In the genomic region with DNA sequence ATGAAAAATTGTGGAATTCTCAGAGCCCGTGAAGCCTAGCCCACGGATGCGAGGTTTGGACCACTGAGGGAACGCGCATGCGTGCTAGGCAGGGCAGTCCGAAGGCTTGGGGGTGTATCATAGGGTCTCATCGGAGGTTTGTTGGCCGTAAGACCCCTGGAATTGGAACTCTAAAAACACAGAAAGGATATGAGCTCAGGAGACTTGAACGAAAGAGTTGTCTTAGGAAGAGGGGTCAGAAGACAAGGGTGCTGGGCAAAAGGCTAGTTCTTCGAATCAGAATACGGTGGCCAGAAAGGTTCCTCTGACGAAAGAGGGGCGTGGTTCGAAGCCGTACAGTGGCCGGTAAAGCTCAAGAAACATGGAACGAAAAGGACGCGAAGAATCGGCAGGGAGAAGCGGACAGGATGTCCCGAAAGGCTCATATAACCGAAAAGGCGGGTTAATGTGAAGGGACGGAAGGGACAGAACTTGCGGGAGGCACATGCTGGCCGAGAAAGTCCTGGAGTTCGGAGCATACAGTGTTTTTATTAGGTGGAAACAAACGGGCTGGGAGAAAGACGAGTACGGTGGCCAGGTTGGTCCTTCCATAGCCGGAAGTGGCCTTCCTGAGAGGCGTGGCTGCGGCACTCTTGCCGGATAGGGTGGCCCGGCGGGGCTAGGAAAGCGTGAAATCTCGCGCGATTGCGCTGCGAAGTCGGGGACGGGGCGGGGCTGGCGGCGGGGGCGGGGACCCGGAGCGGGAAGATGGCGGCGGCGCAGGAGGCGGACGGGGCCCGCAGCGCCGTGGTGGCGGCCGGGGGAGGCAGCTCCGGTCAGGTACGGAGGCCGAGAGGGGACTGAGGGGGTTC, we compare ENCODE assay signal across 8 cellular contexts. TPM values are rescaled to one million over a fixed set of nuclear protein-coding genes. Genes with fewer than 3 reads are reported as not detected.
DNase-seq lines count a peak whose midpoint lies in the region; ATAC-seq and TF ChIP-seq lines count a peak whose summit lies in the region.

A gene with protein sequence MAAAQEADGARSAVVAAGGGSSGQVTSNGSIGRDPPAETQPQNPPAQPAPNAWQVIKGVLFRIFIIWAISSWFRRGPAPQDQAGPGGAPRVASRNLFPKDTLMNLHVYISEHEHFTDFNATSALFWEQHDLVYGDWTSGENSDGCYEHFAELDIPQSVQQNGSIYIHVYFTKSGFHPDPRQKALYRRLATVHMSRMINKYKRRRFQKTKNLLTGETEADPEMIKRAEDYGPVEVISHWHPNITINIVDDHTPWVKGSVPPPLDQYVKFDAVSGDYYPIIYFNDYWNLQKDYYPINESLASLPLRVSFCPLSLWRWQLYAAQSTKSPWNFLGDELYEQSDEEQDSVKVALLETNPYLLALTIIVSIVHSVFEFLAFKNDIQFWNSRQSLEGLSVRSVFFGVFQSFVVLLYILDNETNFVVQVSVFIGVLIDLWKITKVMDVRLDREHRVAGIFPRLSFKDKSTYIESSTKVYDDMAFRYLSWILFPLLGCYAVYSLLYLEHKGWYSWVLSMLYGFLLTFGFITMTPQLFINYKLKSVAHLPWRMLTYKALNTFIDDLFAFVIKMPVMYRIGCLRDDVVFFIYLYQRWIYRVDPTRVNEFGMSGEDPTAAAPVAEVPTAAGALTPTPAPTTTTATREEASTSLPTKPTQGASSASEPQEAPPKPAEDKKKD (plus strand): TSS at position 732 of the 851 bp plus-strand sequence. CDS start 16 bp downstream, at position 748.

- ATAC-seq in HG02885 (IDR thresholded peaks at IDR 0.05; ENCODE audit: poor library complexity, unreplicated experiment) (peak; percentile 86), heart right ventricle (peak; percentile 95 to 98 (median 97))

- peak within 1 kb of the TSS; percentile 84 to 97 (median 91) for H3K27ac ChIP-seq in heart right ventricle

- TF ChIP-seq CTCF in heart right ventricle (IDR thresholded peaks at IDR 0.05) = peak in 1 of 9 donors; percentile 13
- no peak for TF ChIP-seq CTCF in type B pancreatic cell (conservative IDR thresholded peaks at IDR 0.05)

- no peaks in the 10 kb centered on the region for H3K9me3 Mint-ChIP-seq in type B pancreatic cell

- WGBS in heart right ventricle, 2 donors = 1% methylated on average over 64 to 65 of the region's 65 CpGs

- H3K27ac Mint-ChIP-seq in type B pancreatic cell = peak within 1 kb of the TSS; percentile 97

- peaks cover 21 to 73% (median 45%) of the 10 kb centered on the region in 9 donors for H3K4me1 ChIP-seq in heart right ventricle

- peak within 1 kb of the TSS; percentile 97 for H3K4me3 Mint-ChIP-seq in type B pancreatic cell

- H3K4me1 Mint-ChIP-seq in type B pancreatic cell (ENCODE audit: unreplicated experiment) = peaks cover 26% of the 10 kb centered on the region

- H3K36me3 Mint-ChIP-seq in type B pancreatic cell = no peaks in the 10 kb centered on the region

- peak; percentile 83 for TF ChIP-seq POLR2A in GM15510 (IDR thresholded peaks at IDR 0.05; ENCODE audit: borderline replicate concordance, extremely low read depth, insufficient read length)

- no peaks in the 10 kb centered on the region for H3K9me3 ChIP-seq in heart right ventricle

- peak within 1 kb of the TSS; percentile 85 to 100 (median 96) for H3K4me3 ChIP-seq in heart right ventricle

- peak; percentile 92 for DNase-seq in NCI-H1694 (lab: John Stamatoyannopoulos, UW)
- peak; percentile 96 for DNase-seq in amniotic epithelial cell (ENCODE audit: low read depth)
- DNase-seq in heart right ventricle = peak; percentile 97 to 98
- peak; percentile 93 to 99 (median 96) for DNase-seq in posterior cingulate gyrus
- peak; percentile 97 for DNase-seq in type B pancreatic cell (ENCODE audit: extremely low spot score, unreplicated experiment)

- H3K27me3 ChIP-seq in heart right ventricle = no peaks in the 10 kb centered on the region

- intact Hi-C loops in T-helper 1 cell treated with Interleukin-12 subunit alpha and Interleukin-12 subunit beta and Interleukin-4 antibody, amounts not matched to agents 30 ng/mL and 1 ng/mL, for 36 hours (cut with micrococcal nuclease) = loop anchor here (1.0 to 5.0 kb wide), 10 partner anchors 47 to 415 kb away; a partner anchor contains a TSS
- intact Hi-C loops in heart right ventricle (cut with DNase I) = loop anchor here in 3 of 10 donors (2.0 to 10.0 kb wide), 3 partner anchors 46 to 270 kb away; a partner anchor contains a TSS
- intact Hi-C loops in posterior cingulate gyrus (cut with DNase I) = no loop called here

- peaks cover 0 to 14% (median 0%) of the 10 kb centered on the region in 9 donors for H3K36me3 ChIP-seq in heart right ventricle

- no peaks in the 10 kb centered on the region for H3K27me3 Mint-ChIP-seq in type B pancreatic cell

RNA-seq across cellular contexts. Expression of the gene that starts here (rescaled TPM):
- 93.8 and 98.0 TPM in 2 replicates for total RNA-seq in T-helper 1 cell treated with Interleukin-12 subunit alpha and Interleukin-12 subunit beta and Interleukin-4 antibody, amounts not matched to agents 30 ng/mL and 1 ng/mL, for 36 hours
- total RNA-seq in heart right ventricle (100 to 1,000 TPM in 4 of 10 donors, 10 to 100 TPM in 6; 81.1 to 130 (median 95.7) TPM), type B pancreatic cell (ENCODE audit: low replicate concordance) (102 and 104 TPM in 2 replicates)
- 100 to 1,000 TPM in 1 of 2 donors, 10 to 100 TPM in 1; 72.1 to 123 TPM for polyA plus RNA-seq in heart right ventricle

Comparison
In these comparisons a context has a peak if more than half of its experiments do, and no peak if none do; other contexts are left out.
1. Peak in every context shown above with its lines: DNase-seq, ATAC-seq, H3K4me3 ChIP-seq and H3K27ac ChIP-seq.